Comparison of ENCODE assay signal across 10 cellular contexts in the genomic region with DNA sequence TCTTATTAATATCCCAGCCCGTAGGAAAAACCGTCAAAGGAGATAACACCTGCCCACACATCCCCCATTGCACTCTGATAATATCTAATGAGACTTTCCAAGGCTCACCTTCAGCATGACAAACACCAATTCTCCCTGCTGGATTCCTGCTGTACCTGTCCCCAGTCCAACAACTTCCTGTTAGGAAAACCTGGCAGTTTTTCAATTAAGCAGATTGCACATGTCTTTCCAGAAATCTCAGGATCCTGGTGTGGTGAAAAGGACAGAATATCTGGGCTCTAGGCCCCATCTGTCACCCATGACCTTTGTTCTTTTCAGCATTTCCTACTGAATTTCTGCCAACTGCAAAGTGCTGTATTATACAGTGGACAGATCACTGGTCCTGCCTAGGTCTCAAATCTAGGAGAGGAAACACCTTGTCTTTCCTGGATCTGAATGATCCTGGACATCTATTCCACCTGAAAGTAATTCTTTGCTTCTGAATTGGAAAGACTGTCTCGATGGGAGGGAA. TPM values are rescaled to one million over a fixed set of nuclear protein-coding genes. Genes with fewer than 3 reads are reported as not detected.
DNase-seq lines count a peak whose midpoint lies in the region; ATAC-seq and TF ChIP-seq lines count a peak whose summit lies in the region.
"Had no signal": no experiment of that assay in that cellular context is flagged by ENCODE, and none has a peak within 500 bp of the region (broad histone marks: within the 10 kb centered on the region; RNA-seq: fewer than 3 reads in every experiment).

No MANE protein-coding gene starts in this region.

- no peaks in the 10 kb centered on the region for H3K79me2 ChIP-seq in ACC112 (ENCODE audit: control insufficient read depth, insufficient read depth, low read length, unreplicated experiment)

- no peak for TF ChIP-seq CTCF in WERI-Rb-1 (IDR thresholded peaks at IDR 0.05; ENCODE audit: low read depth, low read length)

- in situ Hi-C loops in G401 (cut with HindIII; ENCODE audit: low sequenced_read_pairs) = loop anchor here (25.0 kb wide), 1 partner anchor 497 kb away; no protein-coding TSS in a partner anchor

- no peak overlapping the region for H3K27ac ChIP-seq in ACC112 (ENCODE audit: low read depth, low read length)
- H3K27ac ChIP-seq in WERI-Rb-1 = peak overlapping the region; percentile 47
- peak overlapping the region; percentile 56 to 66 for H3K27ac ChIP-seq in mucosa of rectum (ENCODE audit: low read depth in 2 of 2, low read length in 2 of 2)

- intact Hi-C loops in head of caudate nucleus (cut with DNase I) = loop anchor here (2.0 to 5.0 kb wide), 3 partner anchors 437 to 516 kb away; partner anchors contain the start of gene MYLIP

- peak overlapping the region; percentile 95 for H2AFZ ChIP-seq in ACC112 (ENCODE audit: low read length, unreplicated experiment)

- ATAC-seq in GM19455 (IDR thresholded peaks at IDR 0.05; ENCODE audit: unreplicated experiment) (no peak), GM19023 (IDR thresholded peaks at IDR 0.05; ENCODE audit: unreplicated experiment) (no peak)

- peaks cover 7% of the 10 kb centered on the region for H3K9me3 ChIP-seq in WERI-Rb-1 (ENCODE audit: severe bottlenecking)
- H3K9me3 ChIP-seq in mucosa of rectum (ENCODE audit: control insufficient read depth in 2 of 2, low read length in 2 of 2) = no peaks in the 10 kb centered on the region
- H3K9me3 ChIP-seq: BE2C had no signal

- H3K4me3 ChIP-seq in ACC112 (ENCODE audit: low read depth, low read length) = peak overlapping the region; percentile 65
- H3K4me3 ChIP-seq in WERI-Rb-1 (ENCODE audit: low read depth, low read length) = no peak overlapping the region
- peak overlapping the region in 1 of 2 donors; percentile 43 for H3K4me3 ChIP-seq in mucosa of rectum (ENCODE audit: low read length in 2 of 2)
- H3K4me3 ChIP-seq: lung had no signal

- no peaks in the 10 kb centered on the region for H3K36me3 ChIP-seq in ACC112 (ENCODE audit: insufficient read depth, low read length)
- H3K36me3 ChIP-seq in WERI-Rb-1 = no peaks in the 10 kb centered on the region
- H3K36me3 ChIP-seq in mucosa of rectum (ENCODE audit: control insufficient read depth in 2 of 2, insufficient read depth in 2 of 2, low read length in 2 of 2) = no peaks in the 10 kb centered on the region
- H3K36me3 ChIP-seq: BE2C had no signal

- no peaks in the 10 kb centered on the region for H3K9me3 Mint-ChIP-seq in activated T-cell treated with anti-CD3 and anti-CD28 coated beads, Interleukin-2, amount 50 U/mL, for 24 hours

- H3K27me3 ChIP-seq in ACC112 (ENCODE audit: insufficient read depth, low read length) = 0 out of 2 replicates have a peak, but pooled peaks cover 2% of the 10 kb centered on the region
- H3K27me3 ChIP-seq in WERI-Rb-1 (ENCODE audit: insufficient read depth, low read depth, severe bottlenecking) = no peaks in the 10 kb centered on the region
- no peaks in the 10 kb centered on the region for H3K27me3 ChIP-seq in mucosa of rectum (ENCODE audit: control insufficient read depth in 2 of 2, insufficient read depth in 2 of 2, low read length in 2 of 2)
- H3K27me3 ChIP-seq: BE2C had no signal

- H3K9ac ChIP-seq in mucosa of rectum (ENCODE audit: low read depth in 1 of 2, low read length in 2 of 2) = peak overlapping the region; percentile 52 to 60

- peak; percentile 47 for DNase-seq in G401 (ENCODE audit: low spot score)
- no peak for DNase-seq in WERI-Rb-1
- DNase-seq in activated T-cell treated with anti-CD3 and anti-CD28 coated beads, Interleukin-2, amount 50 U/mL, for 24 hours = no peak
- DNase-seq in head of caudate nucleus = no peak

- peaks cover 12% of the 10 kb centered on the region for H3K4me1 Mint-ChIP-seq in activated T-cell treated with anti-CD3 and anti-CD28 coated beads, Interleukin-2, amount 50 U/mL, for 24 hours (ENCODE audit: low read depth)

- H3K4me1 ChIP-seq in ACC112 (ENCODE audit: control insufficient read depth, insufficient read depth, low read length, unreplicated experiment) (peaks cover 8% of the 10 kb centered on the region), mucosa of rectum (ENCODE audit: control insufficient read depth in 2 of 2, insufficient read depth in 2 of 2, low read length in 2 of 2) (peaks cover 11 to 27% of the 10 kb centered on the region in 2 donors)
- H3K4me1 ChIP-seq: BE2C had no signal

- no peaks in the 10 kb centered on the region for H3K36me3 Mint-ChIP-seq in activated T-cell treated with anti-CD3 and anti-CD28 coated beads, Interleukin-2, amount 50 U/mL, for 24 hours (ENCODE audit: low read depth)

- no peak overlapping the region for H3K4me3 Mint-ChIP-seq in activated T-cell treated with anti-CD3 and anti-CD28 coated beads, Interleukin-2, amount 50 U/mL, for 24 hours

- H3K27ac Mint-ChIP-seq in activated T-cell treated with anti-CD3 and anti-CD28 coated beads, Interleukin-2, amount 50 U/mL, for 24 hours = no peak overlapping the region

- H3K27me3 Mint-ChIP-seq in activated T-cell treated with anti-CD3 and anti-CD28 coated beads, Interleukin-2, amount 50 U/mL, for 24 hours = peaks cover 21% of the 10 kb centered on the region

RNA-seq across cellular contexts. Expression of gene DTNBP1, which starts 27.7 kb away (rescaled TPM):
- 5.4 TPM in 2 replicates for total RNA-seq in G401 (2014; rRNA removed; shearing (Covaris generic))
